8 cellular contexts compared by ENCODE assay signal in the genomic region with DNA sequence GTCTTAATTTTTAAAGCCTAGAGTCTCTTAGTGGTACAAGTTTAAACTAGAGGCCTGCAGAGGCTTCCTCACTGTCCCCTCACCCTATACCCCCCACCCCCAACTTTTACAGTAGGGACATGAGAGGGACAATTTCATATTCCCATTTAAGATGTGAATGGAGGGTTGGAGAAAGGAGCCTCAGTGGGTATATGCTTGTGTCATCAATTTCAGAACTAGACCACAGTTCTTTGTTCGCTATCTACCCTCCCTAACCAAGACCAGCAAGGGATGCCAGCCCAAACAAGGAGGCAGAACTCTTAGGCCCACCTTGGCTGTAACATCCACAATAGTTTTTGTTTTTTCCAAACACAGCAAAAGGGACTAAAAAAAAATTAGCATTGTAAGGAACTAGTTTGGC. TPM values are rescaled to one million over a fixed set of nuclear protein-coding genes. Genes with fewer than 3 reads are reported as not detected.
"Had no signal": no experiment of that assay in that cellular context is flagged by ENCODE, and none has a peak within 500 bp of the region (broad histone marks: within the 10 kb centered on the region; RNA-seq: fewer than 3 reads in every experiment).

No MANE protein-coding gene starts in this region.

- H3K9me3 ChIP-seq: HAP-1 had no signal

- H3K27ac Mint-ChIP-seq: IgD-negative memory B cell had no signal

- H3K4me1 Mint-ChIP-seq: IgD-negative memory B cell had no signal

- H3K27ac ChIP-seq: HL-60 had no signal

- H2AFZ ChIP-seq: GM23248 had no signal

- H3K4me3 Mint-ChIP-seq: IgD-negative memory B cell had no signal

- H3K36me3 ChIP-seq: HAP-1 had no signal

- H3K4me3 ChIP-seq: GM23248, HAP-1 had no signal

- DNase-seq: GM23248, GOT3, H7, KBM-7 had no signal

- ATAC-seq: HCT116 had no signal

RNA-seq across cellular contexts. Expression of a gene that starts 14.0 kb away (rescaled TPM):
- polyA plus RNA-seq: IgD-negative memory B cell had no signal
